ENCODE assay signal across 1 cellular context in genomic region chr1:232096751-232097150, GRCh38.
TF ChIP-seq lines count a peak whose summit lies in the region.

No MANE protein-coding gene starts in this region.

TF ChIP-seq in WTC11, 78 proteins besides CTCF, POLR2A, EP300 and RAD21 (continued from another document):
- TF ChIP-seq, protein P1, sequence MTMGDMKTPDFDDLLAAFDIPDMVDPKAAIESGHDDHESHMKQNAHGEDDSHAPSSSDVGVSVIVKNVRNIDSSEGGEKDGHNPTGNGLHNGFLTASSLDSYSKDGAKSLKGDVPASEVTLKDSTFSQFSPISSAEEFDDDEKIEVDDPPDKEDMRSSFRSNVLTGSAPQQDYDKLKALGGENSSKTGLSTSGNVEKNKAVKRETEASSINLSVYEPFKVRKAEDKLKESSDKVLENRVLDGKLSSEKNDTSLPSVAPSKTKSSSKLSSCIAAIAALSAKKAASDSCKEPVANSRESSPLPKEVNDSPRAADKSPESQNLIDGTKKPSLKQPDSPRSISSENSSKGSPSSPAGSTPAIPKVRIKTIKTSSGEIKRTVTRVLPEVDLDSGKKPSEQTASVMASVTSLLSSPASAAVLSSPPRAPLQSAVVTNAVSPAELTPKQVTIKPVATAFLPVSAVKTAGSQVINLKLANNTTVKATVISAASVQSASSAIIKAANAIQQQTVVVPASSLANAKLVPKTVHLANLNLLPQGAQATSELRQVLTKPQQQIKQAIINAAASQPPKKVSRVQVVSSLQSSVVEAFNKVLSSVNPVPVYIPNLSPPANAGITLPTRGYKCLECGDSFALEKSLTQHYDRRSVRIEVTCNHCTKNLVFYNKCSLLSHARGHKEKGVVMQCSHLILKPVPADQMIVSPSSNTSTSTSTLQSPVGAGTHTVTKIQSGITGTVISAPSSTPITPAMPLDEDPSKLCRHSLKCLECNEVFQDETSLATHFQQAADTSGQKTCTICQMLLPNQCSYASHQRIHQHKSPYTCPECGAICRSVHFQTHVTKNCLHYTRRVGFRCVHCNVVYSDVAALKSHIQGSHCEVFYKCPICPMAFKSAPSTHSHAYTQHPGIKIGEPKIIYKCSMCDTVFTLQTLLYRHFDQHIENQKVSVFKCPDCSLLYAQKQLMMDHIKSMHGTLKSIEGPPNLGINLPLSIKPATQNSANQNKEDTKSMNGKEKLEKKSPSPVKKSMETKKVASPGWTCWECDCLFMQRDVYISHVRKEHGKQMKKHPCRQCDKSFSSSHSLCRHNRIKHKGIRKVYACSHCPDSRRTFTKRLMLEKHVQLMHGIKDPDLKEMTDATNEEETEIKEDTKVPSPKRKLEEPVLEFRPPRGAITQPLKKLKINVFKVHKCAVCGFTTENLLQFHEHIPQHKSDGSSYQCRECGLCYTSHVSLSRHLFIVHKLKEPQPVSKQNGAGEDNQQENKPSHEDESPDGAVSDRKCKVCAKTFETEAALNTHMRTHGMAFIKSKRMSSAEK (CRISPR knock-in tag; IDR thresholded peaks at IDR 0.05; ENCODE audit: borderline replicate concordance), result no peak
- TF ChIP-seq MYBL2 (CRISPR knock-in tag; IDR thresholded peaks at IDR 0.05), result no peak
- TF ChIP-seq GTF2I (CRISPR knock-in tag; conservative IDR thresholded peaks at IDR 0.05), result no peak
- TF ChIP-seq SMAD3 (CRISPR knock-in tag; IDR thresholded peaks at IDR 0.05; ENCODE audit: borderline replicate concordance), result no peak
- no peak for TF ChIP-seq USF1 (CRISPR knock-in tag; IDR thresholded peaks at IDR 0.05)
- TF ChIP-seq ATF2 (CRISPR knock-in tag; IDR thresholded peaks at IDR 0.05; ENCODE audit: borderline replicate concordance, low read depth), result no peak
- no peak for TF ChIP-seq CREB1 (CRISPR knock-in tag; IDR thresholded peaks at IDR 0.05)
- no peak for TF ChIP-seq ZNF423 (CRISPR knock-in tag; IDR thresholded peaks at IDR 0.05)
